ENCODE assay signal across 8 cellular contexts in the genomic region with DNA sequence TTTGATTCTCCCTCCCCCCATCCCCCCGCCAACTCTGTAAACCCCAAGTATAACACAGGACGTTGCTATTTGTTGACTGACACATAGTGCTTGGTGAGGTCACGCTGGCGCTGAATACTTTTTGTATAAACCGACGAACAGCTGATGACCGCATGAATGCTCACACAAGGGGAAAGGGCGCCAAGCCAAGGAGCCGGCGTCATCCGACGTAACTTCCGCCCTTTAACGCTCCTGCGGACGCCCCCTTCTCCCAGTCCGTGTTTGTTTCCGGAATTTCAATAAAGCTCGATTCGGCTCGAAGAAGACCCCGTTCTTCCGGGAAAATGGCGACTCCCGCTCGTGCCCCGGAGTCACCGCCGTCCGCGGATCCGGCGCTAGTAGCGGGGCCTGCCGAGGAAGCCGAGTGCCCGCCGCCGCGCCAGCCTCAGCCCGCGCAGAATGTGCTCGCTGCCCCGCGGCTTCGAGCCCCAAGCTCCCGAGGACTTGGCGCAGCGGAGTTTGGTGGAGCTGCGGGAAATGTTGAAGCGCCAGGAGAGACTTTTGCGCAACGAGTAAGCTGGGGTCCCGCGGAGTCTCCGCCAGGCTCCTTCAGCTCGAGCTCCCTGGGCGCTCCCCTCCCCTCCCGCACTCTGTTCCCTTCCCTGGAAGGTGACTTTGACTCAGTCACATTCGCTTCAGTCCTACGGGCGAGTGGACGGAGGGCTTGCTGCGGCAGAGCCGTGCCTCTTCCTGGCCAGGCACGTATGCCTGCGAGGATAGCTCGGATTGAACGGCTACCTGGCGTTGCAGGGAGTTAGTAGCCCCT. TPM values are rescaled to one million over a fixed set of nuclear protein-coding genes. Genes with fewer than 3 reads are reported as not detected.
A peak's percentile ranks its signal among the peaks of the same experiment; 100 is the strongest.
DNase-seq lines count a peak whose midpoint lies in the region; ATAC-seq and TF ChIP-seq lines count a peak whose summit lies in the region.

Gene POLR2M, plus strand, starts transcription at position 310 of the 805 bp plus-strand sequence. Its CDS starts 129 bp downstream, at position 439.

- TF ChIP-seq RAD21 in Ishikawa (IDR thresholded peaks at IDR 0.05; ENCODE audit: low read depth) = no peak

- CTCF ChIA-PET in PC-3 (lab: Charles Lee) = interaction anchor here (0.6 to 0.7 kb wide), 2 partner anchors 44 to 1985 kb away, joined by 3 to 8 read pairs; no protein-coding TSS in a partner anchor

- H3K4me3 ChIP-seq in PC-3 (ENCODE audit: low read length) = peak within 1 kb of the TSS; percentile 94
- peak within 1 kb of the TSS; percentile 88 for H3K4me3 ChIP-seq in epithelial cell of proximal tubule (ENCODE audit: low read depth, low read length)

- peaks cover 12% of the 10 kb centered on the region; the same call in 1 of the 2 replicates for H3K36me3 ChIP-seq in PC-3 (ENCODE audit: low read depth, low read length)

- intact Hi-C loops in PC-3 (cut with micrococcal nuclease) = loop anchor here (2.0 kb wide), 2 partner anchors 40 to 146 kb away; no protein-coding TSS in a partner anchor

- peak within 1 kb of the TSS; percentile 78 for H3K27ac ChIP-seq in PC-3 (ENCODE audit: low read length)

- DNase-seq in DMS114 treated with DMSO at 0.1 percent for 48 hours (lab: John Stamatoyannopoulos, UW; ENCODE audit: unreplicated experiment) = peak; percentile 95
- peak; percentile 97 for DNase-seq in PC-3
- DNase-seq in activated T-cell treated with anti-CD3 and anti-CD28 coated beads for 48 hours (ENCODE audit: low read depth) = peak; percentile 84
- DNase-seq in epithelial cell of proximal tubule (ENCODE audit: low read depth) = peak; percentile 84
- DNase-seq in mucosa of gallbladder (ENCODE audit: low spot score) = peak; percentile 97
- peak; percentile 81 to 84 for DNase-seq in stimulated activated CD8-positive, alpha-beta memory T cell treated with anti-CD3 and anti-CD28 coated beads, Interleukin-4, amount 100 ng/mL, for 4 hours (ENCODE audit: low read depth in 2 of 2, low spot score in 1 of 2)

- no TSS peak for BruUV-seq in PC-3 (replicated peaks; lab: Mats Ljungman, UMichigan)

- H3K9ac ChIP-seq in PC-3 (ENCODE audit: low read length) = peak within 1 kb of the TSS; percentile 98

- H3K9me2 ChIP-seq in PC-3 (replicated peaks; ENCODE audit: low read length) = no peaks in the 10 kb centered on the region

- no peaks in the 10 kb centered on the region for H3F3A ChIP-seq in PC-3 (ENCODE audit: low read length, unreplicated experiment)

- ATAC-seq in GM21576 (IDR thresholded peaks at IDR 0.05; ENCODE audit: unreplicated experiment) (peak; percentile 92), PC-3 (peak; percentile 79)

- no peaks in the 10 kb centered on the region for H3K27me3 ChIP-seq in PC-3 (ENCODE audit: low read length)

- peak within 1 kb of the TSS; percentile 96 for H3K4me2 ChIP-seq in PC-3 (ENCODE audit: low read length)

- peaks cover 31% of the 10 kb centered on the region for H3K4me1 ChIP-seq in PC-3 (ENCODE audit: insufficient read depth, low read length)

- peak; percentile 37; the same call in 1 of the 2 replicates for TF ChIP-seq EP300 in Ishikawa (IDR thresholded peaks at IDR 0.05; ENCODE audit: borderline replicate concordance)

- H3K9me3 ChIP-seq in PC-3 (ENCODE audit: low read length) = no peaks in the 10 kb centered on the region

- peaks cover 7% of the 10 kb centered on the region; the same call in 1 of the 2 replicates for H4K20me1 ChIP-seq in PC-3 (ENCODE audit: low read length)

- POLR2A ChIA-PET in PC-3 (lab: Charles Lee; ENCODE audit: unreplicated experiment) = interaction anchor here (0.6 kb wide), 1 partner anchor 371 kb away, joined by 11 read pairs; no protein-coding TSS in a partner anchor

- H2AFZ ChIP-seq in PC-3 (ENCODE audit: low read length) = peak within 1 kb of the TSS; percentile 79

- TF ChIP-seq CTCF in PC-3 (conservative IDR thresholded peaks at IDR 0.05; ENCODE audit: low read depth, low read length) (no peak), epithelial cell of proximal tubule (conservative IDR thresholded peaks at IDR 0.05; ENCODE audit: low read depth, low read length) (no peak)

- peaks cover 37% of the 10 kb centered on the region for H3K79me2 ChIP-seq in PC-3 (ENCODE audit: low read length)

TF ChIP-seq in Ishikawa, 13 proteins besides CTCF, POLR2A, EP300 and RAD21:
- TF ChIP-seq TEAD4 (IDR thresholded peaks at IDR 0.05) (peak; percentile 77), USF1 (IDR thresholded peaks at IDR 0.05) (no peak), CREB1 (IDR thresholded peaks at IDR 0.05; ENCODE audit: low read depth) (peak; percentile 97), REST (IDR thresholded peaks at IDR 0.05; ENCODE audit: low read depth) (no peak), NFIC (IDR thresholded peaks at IDR 0.05) (peak; percentile 92), TCF12 (IDR thresholded peaks at IDR 0.05; ENCODE audit: low read depth) (peak; percentile 82), FOXM1 (IDR thresholded peaks at IDR 0.05; ENCODE audit: borderline replicate concordance, low read depth) (0 out of 2 replicates have a peak, but pooled peaks have one; percentile 25), ZBTB7A (IDR thresholded peaks at IDR 0.05; ENCODE audit: low read depth) (no peak), YY1 (IDR thresholded peaks at IDR 0.05; ENCODE audit: low read depth) (peak; percentile 94), TAF1 (IDR thresholded peaks at IDR 0.05; ENCODE audit: low read depth) (peak; percentile 96), CEBPB (IDR thresholded peaks at IDR 0.05) (no peak), MAX (IDR thresholded peaks at IDR 0.05) (peak; percentile 85), EGR1 (IDR thresholded peaks at IDR 0.05) (peak; percentile 36; the same call in 1 of the 2 replicates)
TF ChIP-seq in Ishikawa: peak in this region for 9.

RNA-seq across cellular contexts. Expression of gene POLR2M, which starts in this region (rescaled TPM):
- total RNA-seq in PC-3 (2014; rRNA removed) (487 and 769 TPM in 2 replicates), epithelial cell of proximal tubule (39.3 and 135 TPM in 2 replicates), mucosa of gallbladder (95.9 TPM)

Comparison
In these comparisons a context has a peak if more than half of its experiments do, and no peak if none do; other contexts are left out.
1. Peak in every context shown above with its lines: DNase-seq, ATAC-seq, H3K4me3 ChIP-seq and H3K27ac ChIP-seq.